ENCODE assay signal across 12 cellular contexts in genomic region chr1:156508955-156509234, GRCh38. TPM values are rescaled to one million over a fixed set of nuclear protein-coding genes. Genes with fewer than 3 reads are reported as not detected.
DNase-seq lines count a peak whose midpoint lies in the region; ATAC-seq and TF ChIP-seq lines count a peak whose summit lies in the region.
"Had no signal": no experiment of that assay in that cellular context is flagged by ENCODE, and none has a peak within 500 bp of the region (broad histone marks: within the 10 kb centered on the region; RNA-seq: fewer than 3 reads in every experiment).

No MANE protein-coding gene starts in this region.

- 64 to 94% (median 78%) methylated on average over 2 of the region's 2 CpGs for WGBS in spleen, 5 donors

- no peak for TF ChIP-seq CTCF in DOHH2 (IDR thresholded peaks at IDR 0.05; ENCODE audit: low read depth, low read length, poor library complexity, severe bottlenecking)
- no peak for TF ChIP-seq CTCF in spleen (IDR thresholded peaks at IDR 0.05 in 8 of 11, conservative IDR thresholded peaks at IDR 0.05 in 3 of 11)

- H3K4me3 Mint-ChIP-seq in activated naive CD8-positive, alpha-beta T cell treated with anti-CD3 and anti-CD28 coated beads, Interleukin-2, amount 50 U/mL, for 24 hours: no peak overlapping the region

- peaks cover 7% of the 10 kb centered on the region for H3K79me2 ChIP-seq in DOHH2 (ENCODE audit: control insufficient read depth, low read length)

- no peak overlapping the region for H3K4me3 ChIP-seq in DOHH2 (ENCODE audit: low read length)
- no peak overlapping the region for H3K4me3 ChIP-seq in spleen

- H4K20me1 ChIP-seq in DOHH2 (ENCODE audit: control insufficient read depth, insufficient read depth, low read depth, low read length): no peaks in the 10 kb centered on the region

- no peaks in the 10 kb centered on the region for H3K27me3 ChIP-seq in DOHH2 (ENCODE audit: control insufficient read depth, low read length)
- H3K27me3 ChIP-seq in layer of hippocampus (ENCODE audit: control insufficient read depth, insufficient read depth, low read length): no peaks in the 10 kb centered on the region
- H3K27me3 ChIP-seq in spleen (replicated peaks in 1 of 7): no peaks in the 10 kb centered on the region

- peaks cover 13% of the 10 kb centered on the region for H3F3A ChIP-seq in DOHH2 (ENCODE audit: control insufficient read depth, insufficient read depth)

- H3K36me3 ChIP-seq in DOHH2 (ENCODE audit: control insufficient read depth, low read length): no peaks in the 10 kb centered on the region
- H3K36me3 ChIP-seq in spleen: no peaks in the 10 kb centered on the region

- no peaks in the 10 kb centered on the region for H3K27me3 Mint-ChIP-seq in activated naive CD8-positive, alpha-beta T cell treated with anti-CD3 and anti-CD28 coated beads, Interleukin-2, amount 50 U/mL, for 24 hours

- DNase-seq in activated naive CD8-positive, alpha-beta T cell treated with anti-CD3 and anti-CD28 coated beads, Interleukin-2, amount 50 U/mL, for 24 hours: no peak
- DNase-seq in spleen: no peak
- no peak for DNase-seq in NOMO-1 treated with dmso at 0.1 percent for 144 hours (lab: John Stamatoyannopoulos, UW; ENCODE audit: unreplicated experiment)
- no peak for DNase-seq in NCI-H1105 treated with DMSO at 0.1 percent for 48 hours (lab: John Stamatoyannopoulos, UW)
- DNase-seq in NCI-H2081 treated with DMSO at 0.1 percent for 48 hours (lab: John Stamatoyannopoulos, UW): no peak
- DNase-seq: activated gamma-delta T cell, DMS79, NCI-H526 treated with DMSO at 0.1 percent for 48 hours had no signal

- no peak for TF ChIP-seq POLR2A in spleen (IDR thresholded peaks at IDR 0.05)

- ATAC-seq in activated naive CD8-positive, alpha-beta T cell treated with anti-CD3 and anti-CD28 coated beads, Interleukin-2, amount 50 U/mL, for 24 hours: no peak
- ATAC-seq in GM18520 (IDR thresholded peaks at IDR 0.05; ENCODE audit: unreplicated experiment): no peak

- H3K4me1 Mint-ChIP-seq in activated naive CD8-positive, alpha-beta T cell treated with anti-CD3 and anti-CD28 coated beads, Interleukin-2, amount 50 U/mL, for 24 hours: peaks cover 53% of the 10 kb centered on the region

- H3K27ac ChIP-seq in DOHH2 (ENCODE audit: low read depth, low read length) (no peak overlapping the region), layer of hippocampus (ENCODE audit: low read depth, low read length) (peak overlapping the region; percentile 86), spleen (peak overlapping the region in 6 of 8 donors; percentile 3 to 79 (median 67))
- H3K27ac ChIP-seq: epithelial cell of prostate had no signal

- H3K9me3 ChIP-seq in DOHH2 (ENCODE audit: control insufficient read depth, insufficient read depth, low read length): no peaks in the 10 kb centered on the region
- H3K9me3 ChIP-seq in spleen: no peaks in the 10 kb centered on the region

- peaks cover 2% of the 10 kb centered on the region for H3K36me3 Mint-ChIP-seq in activated naive CD8-positive, alpha-beta T cell treated with anti-CD3 and anti-CD28 coated beads, Interleukin-2, amount 50 U/mL, for 24 hours (ENCODE audit: low read depth)

- intact Hi-C loops in spleen (cut with DNase I; ENCODE audit: low total_unique reads): no loop called here

- H3K9me3 Mint-ChIP-seq in activated naive CD8-positive, alpha-beta T cell treated with anti-CD3 and anti-CD28 coated beads, Interleukin-2, amount 50 U/mL, for 24 hours: no peaks in the 10 kb centered on the region

- H3K9me2 ChIP-seq in DOHH2 (replicated peaks; ENCODE audit: control insufficient read depth, low read length): no peaks in the 10 kb centered on the region

- H3K4me1 ChIP-seq in DOHH2 (ENCODE audit: control insufficient read depth, low read length) (peaks cover 49% of the 10 kb centered on the region), spleen (peaks cover 20 to 69% (median 38%) of the 10 kb centered on the region in 6 donors)

- H3K4me2 ChIP-seq in DOHH2 (ENCODE audit: low read length): peak overlapping the region; percentile 82; the same call in 1 of the 2 replicates

- H3K27ac Mint-ChIP-seq in activated naive CD8-positive, alpha-beta T cell treated with anti-CD3 and anti-CD28 coated beads, Interleukin-2, amount 50 U/mL, for 24 hours: peak overlapping the region; percentile 47

RNA-seq across cellular contexts. Expression of gene MEF2D, which starts 8.3 kb away (rescaled TPM):
- total RNA-seq in spleen: 100 to 1,000 TPM in 1 of 7 donors, 10 to 100 TPM in 6; 56.0 to 103 (median 71.4) TPM
- 10 to 100 TPM in 1 of 3 donors, 1 to 10 TPM in 2; 7.4 to 22.5 (median 7.6) TPM for polyA plus RNA-seq in spleen
